2 cellular contexts compared by ENCODE assay signal in the genomic region with DNA sequence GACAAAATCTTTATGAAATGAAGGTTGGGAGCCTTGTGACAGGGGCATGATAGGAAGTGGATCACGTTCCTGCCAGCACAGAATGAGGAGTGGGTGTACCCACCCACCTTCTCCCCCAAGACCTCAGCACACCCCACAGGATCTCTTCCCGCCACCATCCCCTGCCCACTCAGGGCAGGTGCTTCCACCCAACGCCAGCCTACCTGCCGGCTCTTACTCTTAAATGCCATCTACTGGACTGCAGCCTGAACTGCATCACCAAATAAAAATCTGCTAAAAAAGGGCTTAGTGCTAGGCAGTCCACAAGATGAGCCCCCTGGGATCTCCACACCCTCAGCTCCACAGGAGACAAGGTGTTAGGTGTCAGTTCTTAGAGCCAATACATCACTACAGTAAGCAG.
TF ChIP-seq lines count a peak whose summit lies in the region.

No MANE protein-coding gene starts in this region.

TF ChIP-seq in HCT116, 20 proteins besides CTCF, POLR2A, EP300 and RAD21 (continued from another document):
- TF ChIP-seq, protein P1, sequence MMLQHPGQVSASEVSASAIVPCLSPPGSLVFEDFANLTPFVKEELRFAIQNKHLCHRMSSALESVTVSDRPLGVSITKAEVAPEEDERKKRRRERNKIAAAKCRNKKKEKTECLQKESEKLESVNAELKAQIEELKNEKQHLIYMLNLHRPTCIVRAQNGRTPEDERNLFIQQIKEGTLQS (IDR thresholded peaks at IDR 0.05): no peak
- no peak for TF ChIP-seq ZNF274 (IDR thresholded peaks at IDR 0.05; ENCODE audit: low read depth, low read length)
- TF ChIP-seq, protein P2, sequence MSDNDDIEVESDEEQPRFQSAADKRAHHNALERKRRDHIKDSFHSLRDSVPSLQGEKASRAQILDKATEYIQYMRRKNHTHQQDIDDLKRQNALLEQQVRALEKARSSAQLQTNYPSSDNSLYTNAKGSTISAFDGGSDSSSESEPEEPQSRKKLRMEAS (IDR thresholded peaks at IDR 0.05): no peak
- no peak for TF ChIP-seq ZFX (IDR thresholded peaks at IDR 0.05)
- no peak for TF ChIP-seq YY1 (IDR thresholded peaks at IDR 0.05; ENCODE audit: extremely low read depth, insufficient replicate concordance, low read depth, low read length)
- no peak for TF ChIP-seq SIN3A (IDR thresholded peaks at IDR 0.05; ENCODE audit: low read depth)
- no peak for TF ChIP-seq FOSL1 (IDR thresholded peaks at IDR 0.05; ENCODE audit: low read depth)
- no peak for TF ChIP-seq TCF7L2 (IDR thresholded peaks at IDR 0.05; ENCODE audit: borderline replicate concordance, extremely low read depth, insufficient read depth, insufficient read length)
- TF ChIP-seq EZH2phosphoT487 (IDR thresholded peaks at IDR 0.05; ENCODE audit: borderline replicate concordance): no peak
- no peak for TF ChIP-seq POLR2AphosphoS5 (IDR thresholded peaks at IDR 0.05; ENCODE audit: low read depth, low read length)
- TF ChIP-seq ELF1 (IDR thresholded peaks at IDR 0.05; ENCODE audit: borderline replicate concordance, low read depth): no peak
- TF ChIP-seq, protein P3, sequence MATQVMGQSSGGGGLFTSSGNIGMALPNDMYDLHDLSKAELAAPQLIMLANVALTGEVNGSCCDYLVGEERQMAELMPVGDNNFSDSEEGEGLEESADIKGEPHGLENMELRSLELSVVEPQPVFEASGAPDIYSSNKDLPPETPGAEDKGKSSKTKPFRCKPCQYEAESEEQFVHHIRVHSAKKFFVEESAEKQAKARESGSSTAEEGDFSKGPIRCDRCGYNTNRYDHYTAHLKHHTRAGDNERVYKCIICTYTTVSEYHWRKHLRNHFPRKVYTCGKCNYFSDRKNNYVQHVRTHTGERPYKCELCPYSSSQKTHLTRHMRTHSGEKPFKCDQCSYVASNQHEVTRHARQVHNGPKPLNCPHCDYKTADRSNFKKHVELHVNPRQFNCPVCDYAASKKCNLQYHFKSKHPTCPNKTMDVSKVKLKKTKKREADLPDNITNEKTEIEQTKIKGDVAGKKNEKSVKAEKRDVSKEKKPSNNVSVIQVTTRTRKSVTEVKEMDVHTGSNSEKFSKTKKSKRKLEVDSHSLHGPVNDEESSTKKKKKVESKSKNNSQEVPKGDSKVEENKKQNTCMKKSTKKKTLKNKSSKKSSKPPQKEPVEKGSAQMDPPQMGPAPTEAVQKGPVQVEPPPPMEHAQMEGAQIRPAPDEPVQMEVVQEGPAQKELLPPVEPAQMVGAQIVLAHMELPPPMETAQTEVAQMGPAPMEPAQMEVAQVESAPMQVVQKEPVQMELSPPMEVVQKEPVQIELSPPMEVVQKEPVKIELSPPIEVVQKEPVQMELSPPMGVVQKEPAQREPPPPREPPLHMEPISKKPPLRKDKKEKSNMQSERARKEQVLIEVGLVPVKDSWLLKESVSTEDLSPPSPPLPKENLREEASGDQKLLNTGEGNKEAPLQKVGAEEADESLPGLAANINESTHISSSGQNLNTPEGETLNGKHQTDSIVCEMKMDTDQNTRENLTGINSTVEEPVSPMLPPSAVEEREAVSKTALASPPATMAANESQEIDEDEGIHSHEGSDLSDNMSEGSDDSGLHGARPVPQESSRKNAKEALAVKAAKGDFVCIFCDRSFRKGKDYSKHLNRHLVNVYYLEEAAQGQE (IDR thresholded peaks at IDR 0.05; ENCODE audit: low read depth): no peak
- TF ChIP-seq CEBPB (IDR thresholded peaks at IDR 0.05; ENCODE audit: low read depth): no peak
- TF ChIP-seq SP1 (IDR thresholded peaks at IDR 0.05; ENCODE audit: low read depth): no peak
- TF ChIP-seq CBX3 (IDR thresholded peaks at IDR 0.05; ENCODE audit: low read depth): no peak

TF ChIP-seq in WTC11, 78 proteins besides CTCF, POLR2A, EP300 and RAD21 (continued from another document):
- TF ChIP-seq, protein P4, sequence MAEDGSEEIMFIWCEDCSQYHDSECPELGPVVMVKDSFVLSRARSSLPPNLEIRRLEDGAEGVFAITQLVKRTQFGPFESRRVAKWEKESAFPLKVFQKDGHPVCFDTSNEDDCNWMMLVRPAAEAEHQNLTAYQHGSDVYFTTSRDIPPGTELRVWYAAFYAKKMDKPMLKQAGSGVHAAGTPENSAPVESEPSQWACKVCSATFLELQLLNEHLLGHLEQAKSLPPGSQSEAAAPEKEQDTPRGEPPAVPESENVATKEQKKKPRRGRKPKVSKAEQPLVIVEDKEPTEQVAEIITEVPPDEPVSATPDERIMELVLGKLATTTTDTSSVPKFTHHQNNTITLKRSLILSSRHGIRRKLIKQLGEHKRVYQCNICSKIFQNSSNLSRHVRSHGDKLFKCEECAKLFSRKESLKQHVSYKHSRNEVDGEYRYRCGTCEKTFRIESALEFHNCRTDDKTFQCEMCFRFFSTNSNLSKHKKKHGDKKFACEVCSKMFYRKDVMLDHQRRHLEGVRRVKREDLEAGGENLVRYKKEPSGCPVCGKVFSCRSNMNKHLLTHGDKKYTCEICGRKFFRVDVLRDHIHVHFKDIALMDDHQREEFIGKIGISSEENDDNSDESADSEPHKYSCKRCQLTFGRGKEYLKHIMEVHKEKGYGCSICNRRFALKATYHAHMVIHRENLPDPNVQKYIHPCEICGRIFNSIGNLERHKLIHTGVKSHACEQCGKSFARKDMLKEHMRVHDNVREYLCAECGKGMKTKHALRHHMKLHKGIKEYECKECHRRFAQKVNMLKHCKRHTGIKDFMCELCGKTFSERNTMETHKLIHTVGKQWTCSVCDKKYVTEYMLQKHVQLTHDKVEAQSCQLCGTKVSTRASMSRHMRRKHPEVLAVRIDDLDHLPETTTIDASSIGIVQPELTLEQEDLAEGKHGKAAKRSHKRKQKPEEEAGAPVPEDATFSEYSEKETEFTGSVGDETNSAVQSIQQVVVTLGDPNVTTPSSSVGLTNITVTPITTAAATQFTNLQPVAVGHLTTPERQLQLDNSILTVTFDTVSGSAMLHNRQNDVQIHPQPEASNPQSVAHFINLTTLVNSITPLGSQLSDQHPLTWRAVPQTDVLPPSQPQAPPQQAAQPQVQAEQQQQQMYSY (CRISPR knock-in tag; IDR thresholded peaks at IDR 0.05): no peak
- TF ChIP-seq, protein P5, sequence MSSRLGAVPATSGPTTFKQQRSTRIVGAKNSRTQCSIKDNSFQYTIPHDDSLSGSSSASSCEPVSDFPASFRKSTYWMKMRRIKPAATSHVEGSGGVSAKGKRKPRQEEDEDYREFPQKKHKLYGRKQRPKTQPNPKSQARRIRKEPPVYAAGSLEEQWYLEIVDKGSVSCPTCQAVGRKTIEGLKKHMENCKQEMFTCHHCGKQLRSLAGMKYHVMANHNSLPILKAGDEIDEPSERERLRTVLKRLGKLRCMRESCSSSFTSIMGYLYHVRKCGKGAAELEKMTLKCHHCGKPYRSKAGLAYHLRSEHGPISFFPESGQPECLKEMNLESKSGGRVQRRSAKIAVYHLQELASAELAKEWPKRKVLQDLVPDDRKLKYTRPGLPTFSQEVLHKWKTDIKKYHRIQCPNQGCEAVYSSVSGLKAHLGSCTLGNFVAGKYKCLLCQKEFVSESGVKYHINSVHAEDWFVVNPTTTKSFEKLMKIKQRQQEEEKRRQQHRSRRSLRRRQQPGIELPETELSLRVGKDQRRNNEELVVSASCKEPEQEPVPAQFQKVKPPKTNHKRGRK (CRISPR knock-in tag; IDR thresholded peaks at IDR 0.05; ENCODE audit: borderline replicate concordance): no peak
